In the genomic region with DNA sequence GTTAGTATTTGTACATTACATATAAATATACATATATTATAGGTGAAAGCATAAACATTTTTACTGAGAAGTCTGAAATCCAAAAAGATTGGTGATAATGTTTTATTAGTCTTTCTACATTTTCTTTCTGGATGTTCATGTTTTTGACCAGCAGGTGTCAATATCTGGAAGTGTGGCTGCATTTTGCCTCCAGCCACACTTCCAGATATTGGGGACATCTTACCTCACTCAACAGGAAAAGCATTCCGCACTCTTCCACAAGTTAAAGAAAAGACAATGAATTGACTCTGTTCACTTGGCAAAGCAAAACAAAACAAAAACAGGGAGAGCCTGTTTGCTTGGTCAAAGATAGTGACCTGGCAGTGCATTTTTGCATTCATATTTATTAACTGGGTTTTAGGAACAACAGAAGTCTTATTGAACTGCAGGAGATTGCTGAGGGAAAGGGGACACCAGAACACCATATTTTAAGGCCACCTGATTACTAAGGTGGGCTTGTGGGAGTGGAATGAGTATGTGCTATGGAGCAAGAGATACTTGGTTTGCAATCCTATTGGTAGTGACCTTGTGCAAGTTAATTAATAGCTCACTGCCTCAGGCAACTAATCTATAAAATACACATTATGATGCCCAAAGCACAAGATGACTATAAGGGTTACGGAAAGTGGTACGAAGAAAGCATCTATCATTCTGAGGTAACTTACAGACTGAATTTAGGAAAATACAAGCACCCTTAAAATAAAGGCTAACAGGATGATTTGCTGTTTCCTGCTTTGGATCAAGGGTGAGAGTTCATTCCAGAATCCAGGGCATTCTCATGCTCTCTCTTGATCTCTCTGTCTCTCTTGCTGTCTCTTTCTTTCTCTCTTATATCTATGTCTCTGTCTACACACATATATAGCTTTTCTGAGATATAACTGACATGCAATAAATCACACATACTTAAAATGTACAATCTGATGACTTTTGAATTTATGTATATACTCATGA, we compare ENCODE assay signal across 9 cellular contexts.
DNase-seq lines count a peak whose midpoint lies in the region; ATAC-seq and TF ChIP-seq lines count a peak whose summit lies in the region.
"Had no signal": no experiment of that assay in that cellular context is flagged by ENCODE, and none has a peak within 500 bp of the region (broad histone marks: within the 10 kb centered on the region; RNA-seq: fewer than 3 reads in every experiment).

No MANE protein-coding gene starts in this region.

- H2AK5ac ChIP-seq in mesendoderm (ENCODE audit: low read length) = no peak overlapping the region

- H2BK120ac ChIP-seq in mesendoderm (ENCODE audit: low read depth, low read length) = no peak overlapping the region

- no peaks in the 10 kb centered on the region for H3K4me1 ChIP-seq in mesendoderm (ENCODE audit: control insufficient read depth, low read depth, low read length)

- H3K9ac ChIP-seq in mesendoderm (ENCODE audit: low read length) = no peak overlapping the region

- H3K23ac ChIP-seq in mesendoderm (ENCODE audit: low read length) = no peak overlapping the region

- H3K27ac Mint-ChIP-seq in chondrocyte (ENCODE audit: unreplicated experiment) = no peak overlapping the region

- no peak overlapping the region for H3K27ac ChIP-seq in mesendoderm (ENCODE audit: low read depth, low read length)

- no peaks in the 10 kb centered on the region for H3K4me1 Mint-ChIP-seq in chondrocyte (ENCODE audit: low read depth)

- H2BK5ac ChIP-seq in mesendoderm (ENCODE audit: low read length) = no peak overlapping the region

- no peak overlapping the region for H3K4ac ChIP-seq in mesendoderm (ENCODE audit: low read depth, low read length)

- H4K8ac ChIP-seq in mesendoderm (ENCODE audit: low read depth, low read length) = no peak overlapping the region

- no peaks in the 10 kb centered on the region for H3K36me3 Mint-ChIP-seq in chondrocyte (ENCODE audit: low read depth)

- H3K56ac ChIP-seq in mesendoderm (ENCODE audit: low read length) = no peak overlapping the region

- WGBS in mesendoderm (ENCODE audit: extremely low coverage, insufficient coverage, low lambda C conversion rate) = no CpG with 5 or more reads among the region's 3 CpGs

- no peak overlapping the region for H4K5ac ChIP-seq in mesendoderm (ENCODE audit: low read length)

- H3K4me2 ChIP-seq in mesendoderm (ENCODE audit: low read length) = no peak overlapping the region

- no peaks in the 10 kb centered on the region for H3K27me3 ChIP-seq in mesendoderm (ENCODE audit: insufficient read depth, low read length, poor library complexity)

- peaks cover 6% of the 10 kb centered on the region for H3K27me3 Mint-ChIP-seq in chondrocyte (ENCODE audit: low read depth)

- H3K18ac ChIP-seq in mesendoderm (ENCODE audit: low read length) = no peak overlapping the region

- peak; percentile 39 for DNase-seq in D341Med (ENCODE audit: low spot score)
- peak; percentile 4 to 33 for DNase-seq in Kasumi-1 (lab: John Stamatoyannopoulos, UW)
- DNase-seq in chondrocyte (ENCODE audit: low spot score) = no peak
- DNase-seq in mesendoderm = peak; percentile 29
- DNase-seq in retina = no peak
- DNase-seq in NCI-H526 treated with DMSO at 0.1 percent for 48 hours (lab: John Stamatoyannopoulos, UW) = no peak
- DNase-seq in AG08396 (ENCODE audit: low spot score) = no peak
- DNase-seq: SHP77 had no signal

- no peaks in the 10 kb centered on the region for H3K36me3 ChIP-seq in mesendoderm (ENCODE audit: control insufficient read depth, insufficient read depth, low read length)

- H3K79me2 ChIP-seq in mesendoderm (ENCODE audit: control insufficient read depth, insufficient read depth, low read length) = no peaks in the 10 kb centered on the region

- no peak overlapping the region for H3K4me3 ChIP-seq in mesendoderm (ENCODE audit: low read length)

- TF ChIP-seq CTCF in chondrocyte (IDR thresholded peaks at IDR 0.05) = peak; percentile 82

- peaks cover 4% of the 10 kb centered on the region for H3K9me3 Mint-ChIP-seq in chondrocyte (ENCODE audit: low read depth)

- no peak overlapping the region for H3K4me3 Mint-ChIP-seq in chondrocyte (ENCODE audit: unreplicated experiment)

- ATAC-seq in HG02970 (IDR thresholded peaks at IDR 0.05; ENCODE audit: low FRiP score, unreplicated experiment) = no peak

- no peak overlapping the region for H2BK15ac ChIP-seq in mesendoderm (replicated peaks; ENCODE audit: low read depth)

- no peaks in the 10 kb centered on the region for H3K79me1 ChIP-seq in mesendoderm (ENCODE audit: low read length)

Comparison
In these comparisons a context has a peak if more than half of its experiments do, and no peak if none do; other contexts are left out.
1. DNase-seq: peak in D341Med (single experiment), Kasumi-1 (2 of 2) and mesendoderm (single experiment); none in chondrocyte (single experiment), retina (single experiment), NCI-H526 treated with DMSO at 0.1 percent for 48 hours (single experiment) and AG08396 (single experiment).